17 cellular contexts compared by ENCODE assay signal in the genomic region with DNA sequence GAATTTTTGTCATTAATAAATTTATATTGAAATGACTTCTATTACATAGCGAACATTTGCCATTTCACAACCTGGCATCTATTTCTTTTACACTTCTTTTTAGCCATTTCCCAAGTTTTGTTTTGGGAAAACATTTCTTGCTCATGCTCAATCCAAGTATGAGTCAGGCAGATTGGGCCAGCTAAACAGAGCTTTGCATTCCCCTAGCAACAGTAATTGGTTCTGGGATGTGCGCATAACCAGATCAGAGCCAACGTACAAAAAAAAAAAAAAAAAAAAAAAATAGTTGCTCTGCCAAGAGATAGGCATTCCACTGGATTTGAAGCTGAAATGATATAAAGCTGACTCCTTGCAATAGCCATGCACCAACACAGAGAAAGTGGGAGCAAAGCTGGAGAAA. TPM values are rescaled to one million over a fixed set of nuclear protein-coding genes. Genes with fewer than 3 reads are reported as not detected.
DNase-seq lines count a peak whose midpoint lies in the region; ATAC-seq, FAIRE-seq and TF ChIP-seq lines count a peak whose summit lies in the region.
"Had no signal": no experiment of that assay in that cellular context is flagged by ENCODE, and none has a peak within 500 bp of the region (broad histone marks: within the 10 kb centered on the region; RNA-seq: fewer than 3 reads in every experiment).

No MANE protein-coding gene starts in this region.

- DNase-seq in AG08396 (ENCODE audit: low spot score) (peak; percentile 87), NCI-H226 (peak; percentile 88), epithelial cell of proximal tubule (ENCODE audit: low read depth) (peak; percentile 78), left lung (no peak), NCI-H1105 (lab: John Stamatoyannopoulos, UW) (no peak), urothelium cell line (ENCODE audit: low spot score) (no peak)
- DNase-seq in stimulated activated naive CD8-positive, alpha-beta T cell treated with anti-CD3 and anti-CD28 coated beads, Interleukin-15, Interleukin-2, amounts not matched to agents 100 U/mL and 50 U/mL, for 24 hours = no peak
- DNase-seq: DND-41; NCI-H1105 treated with DMSO at 0.1 percent for 48 hours; NCI-H526; stimulated activated CD4-positive, alpha-beta T cell treated with anti-CD3 and anti-CD28 coated beads, Interleukin-2, amount 100 ng/mL, for 24 hours had no signal

- no peak overlapping the region for H3K27ac ChIP-seq in left lung
- H3K27ac ChIP-seq: VCaP had no signal

- H3K4me3 ChIP-seq in epithelial cell of proximal tubule (ENCODE audit: low read depth, low read length) (no peak overlapping the region), left lung (no peak overlapping the region)
- H3K4me3 ChIP-seq: HAP-1 had no signal

- H3K27me3 ChIP-seq in left lung = no peaks in the 10 kb centered on the region

- intact Hi-C loops in left lung (cut with DNase I) = no loop called here

- no peaks in the 10 kb centered on the region for H3K36me3 ChIP-seq in left lung
- H3K36me3 ChIP-seq: HAP-1 had no signal

- ATAC-seq in left lung = peak; percentile 67
- ATAC-seq in HG02973 (IDR thresholded peaks at IDR 0.05; ENCODE audit: unreplicated experiment) = no peak
- ATAC-seq in stimulated activated naive CD8-positive, alpha-beta T cell treated with anti-CD3 and anti-CD28 coated beads, Interleukin-15, Interleukin-2, amounts not matched to agents 100 U/mL and 50 U/mL, for 24 hours = no peak
- ATAC-seq: activated naive CD4-positive, alpha-beta T cell treated with anti-CD3 and anti-CD28 coated beads, Interleukin-2, amount 50 U/mL, for 72 hours had no signal

- no peaks in the 10 kb centered on the region for H3K9me3 ChIP-seq in left lung
- H3K9me3 ChIP-seq: HAP-1 had no signal

- no peaks in the 10 kb centered on the region for H3K4me1 ChIP-seq in left lung
- H3K4me1 ChIP-seq: HAP-1 had no signal

- TF ChIP-seq CTCF in epithelial cell of proximal tubule (conservative IDR thresholded peaks at IDR 0.05; ENCODE audit: low read depth, low read length) (no peak), left lung (IDR thresholded peaks at IDR 0.05) (no peak)

- FAIRE-seq in urothelium cell line (lab: Jason Lieb, UNC) = no peak
- FAIRE-seq: GM19239 had no signal

RNA-seq across cellular contexts. Expression of a gene that starts 37.6 kb away (rescaled TPM):
- not detected in 2 replicates for total RNA-seq in epithelial cell of proximal tubule
- not detected for total RNA-seq in left lung
- total RNA-seq: activated naive CD4-positive, alpha-beta T cell treated with anti-CD3 and anti-CD28 coated beads, Interleukin-2, amount 50 U/mL, for 72 hours; posterior vena cava had no signal

RNA-seq across cellular contexts. Expression of a gene that starts 37.7 kb away (rescaled TPM):
- total RNA-seq in epithelial cell of proximal tubule (not detected in 2 replicates), left lung (not detected)
- total RNA-seq: activated naive CD4-positive, alpha-beta T cell treated with anti-CD3 and anti-CD28 coated beads, Interleukin-2, amount 50 U/mL, for 72 hours; posterior vena cava had no signal

Comparison
In these comparisons a context has a peak if more than half of its experiments do, and no peak if none do; other contexts are left out.
1. DNase-seq: peak in AG08396 (single experiment), NCI-H226 (single experiment) and epithelial cell of proximal tubule (single experiment); none in left lung (0 of 2), NCI-H1105 (single experiment), stimulated activated naive CD8-positive, alpha-beta T cell treated with anti-CD3 and anti-CD28 coated beads, Interleukin-15, Interleukin-2, amounts not matched to agents 100 U/mL and 50 U/mL, for 24 hours (single experiment) and urothelium cell line (single experiment).